ENCODE assay signal across 17 cellular contexts in the genomic region with DNA sequence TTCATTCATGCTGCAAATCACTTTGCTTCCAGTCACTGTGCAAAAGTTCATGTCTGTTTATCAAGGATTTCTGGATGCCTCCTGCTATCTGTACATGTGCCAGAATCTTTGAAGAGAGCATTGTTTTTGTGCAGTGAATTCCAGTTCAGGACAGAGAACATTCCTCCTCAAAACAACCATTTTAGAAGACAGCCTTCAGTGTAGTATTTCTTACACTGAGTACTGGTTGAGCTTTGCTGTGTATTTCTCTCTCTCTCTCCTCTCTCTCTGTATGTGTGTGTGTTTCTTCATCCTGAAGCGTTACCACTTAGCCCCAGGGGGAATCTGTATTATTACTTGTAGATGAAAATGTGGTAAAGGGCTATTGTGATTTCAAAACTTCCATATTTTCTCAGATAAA.
A peak's percentile ranks its signal among the peaks of the same experiment; 100 is the strongest.
DNase-seq lines count a peak whose midpoint lies in the region; TF ChIP-seq lines count a peak whose summit lies in the region.
"Had no signal": no experiment of that assay in that cellular context is flagged by ENCODE, and none has a peak within 500 bp of the region (broad histone marks: within the 10 kb centered on the region; RNA-seq: fewer than 3 reads in every experiment).

No MANE protein-coding gene starts in this region.

- H2BK12ac ChIP-seq in neuronal stem cell (ENCODE audit: low read length), result no peak overlapping the region

- H3K18ac ChIP-seq in neuronal stem cell (ENCODE audit: low read length), result no peak overlapping the region

- no peak overlapping the region for H3K14ac ChIP-seq in neuronal stem cell (ENCODE audit: low read length)

- H3K36me3 ChIP-seq in neuronal stem cell (replicated peaks in 1 of 2; ENCODE audit: control insufficient read depth in 2 of 2, insufficient read depth in 2 of 2, low read length in 2 of 2) (no peaks in the 10 kb centered on the region), transverse colon (no peaks in the 10 kb centered on the region)
- H3K36me3 ChIP-seq: ascending aorta, BLaER1, neutrophil had no signal

- in situ Hi-C loops in transverse colon (cut with MboI; ENCODE audit: low pct_ligation_motif_present in 1 of 4, low pct_unique_long_range_greater_than_20kb in 1 of 4, low sequenced_read_pairs in 3 of 4), result no loop called here

- intact Hi-C loops in transverse colon (cut with DNase I; ENCODE audit: low total_unique reads), result no loop called here

- no peak overlapping the region for H2BK15ac ChIP-seq in neuronal stem cell (ENCODE audit: low read length)

- no peak for TF ChIP-seq EP300 in transverse colon (IDR thresholded peaks at IDR 0.05; ENCODE audit: low read depth)

- H3K27me3 Mint-ChIP-seq in brain, result peaks cover 4% of the 10 kb centered on the region

- no peaks in the 10 kb centered on the region for H3K79me1 ChIP-seq in neuronal stem cell (ENCODE audit: low read depth, low read length)

- H3K4me3 ChIP-seq in neuronal stem cell (ENCODE audit: low read length in 2 of 2), result no peak overlapping the region
- H3K4me3 ChIP-seq in transverse colon, result no peak overlapping the region
- H3K4me3 ChIP-seq: ascending aorta, BLaER1 had no signal

- TF ChIP-seq CTCF in brain (conservative IDR thresholded peaks at IDR 0.05) (no peak), transverse colon (IDR thresholded peaks at IDR 0.05) (no peak)

- no peak overlapping the region for H2BK5ac ChIP-seq in neuronal stem cell (ENCODE audit: low read length)

- no CpG with 5 or more reads among the region's 1 CpG for WGBS in neuronal stem cell (ENCODE audit: extremely low coverage in 2 of 2, insufficient read length in 2 of 2, insufficient replicate concordance in 1 of 2), 2 donors
- 30 to 38% methylated on average over 1 of the region's 1 CpG for WGBS in transverse colon (ENCODE audit: low coverage in 1 of 2), 2 donors

- peak overlapping the region; percentile 72 for H2AFZ ChIP-seq in neuronal stem cell (ENCODE audit: low read length)

- no peak overlapping the region for H3K4me2 ChIP-seq in neuronal stem cell (ENCODE audit: insufficient read depth, low read length, poor library complexity, severe bottlenecking)
- H3K4me2 ChIP-seq: BLaER1 had no signal

- peaks cover 0 to 45% (median 0%) of the 10 kb centered on the region in 5 experiments for H3K9me3 Mint-ChIP-seq in brain
- H3K9me3 Mint-ChIP-seq: activated CD8-positive, alpha-beta T cell treated with anti-CD3 and anti-CD28 coated beads for 36 hours had no signal

- H4K8ac ChIP-seq in neuronal stem cell (ENCODE audit: low read depth, low read length), result no peak overlapping the region

- H3K36me3 Mint-ChIP-seq in brain, result no peaks in the 10 kb centered on the region
- H3K36me3 Mint-ChIP-seq: T-cell had no signal

- H2BK120ac ChIP-seq in neuronal stem cell (ENCODE audit: low read depth, low read length), result no peak overlapping the region

- no peak overlapping the region for H2AK5ac ChIP-seq in neuronal stem cell (ENCODE audit: low read depth, low read length)

- H3K9me3 ChIP-seq in neuronal stem cell (replicated peaks in 1 of 2; ENCODE audit: control insufficient read depth in 2 of 2, insufficient read depth in 1 of 2, low read depth in 1 of 2, low read length in 2 of 2) (no peaks in the 10 kb centered on the region), transverse colon (no peaks in the 10 kb centered on the region)
- H3K9me3 ChIP-seq: ascending aorta, BLaER1, neutrophil had no signal

- H3K9ac ChIP-seq in neuronal stem cell (ENCODE audit: low read depth, low read length, poor library complexity), result no peak overlapping the region
- H3K9ac ChIP-seq: BLaER1 had no signal

- no peak for TF ChIP-seq POLR2A in transverse colon (IDR thresholded peaks at IDR 0.05)

- H3K4me1 ChIP-seq in neuronal stem cell (ENCODE audit: control insufficient read depth in 2 of 2, insufficient read depth in 1 of 2, low read depth in 1 of 2, low read length in 2 of 2) (peaks cover 3 to 12% of the 10 kb centered on the region in 2 donors), transverse colon (peaks cover 0 to 4% (median 0%) of the 10 kb centered on the region in 4 donors)
- H3K4me1 ChIP-seq: ascending aorta, BLaER1 had no signal

- no peak overlapping the region for H3K4ac ChIP-seq in neuronal stem cell (ENCODE audit: low read length)

- H3K4me1 Mint-ChIP-seq in brain, result peaks cover 68% of the 10 kb centered on the region
- H3K4me1 Mint-ChIP-seq: T-cell had no signal

- H3K27me3 ChIP-seq in neuronal stem cell (ENCODE audit: control insufficient read depth in 3 of 3, insufficient read depth in 3 of 3, low read depth in 1 of 3, low read length in 3 of 3) (no peaks in the 10 kb centered on the region), transverse colon (no peaks in the 10 kb centered on the region)
- H3K27me3 ChIP-seq: ascending aorta, BLaER1, neutrophil had no signal

- H3K27ac Mint-ChIP-seq in brain, result peak overlapping the region in 4 of 5 experiments; percentile 30 to 95 (median 64)
- H3K27ac Mint-ChIP-seq: activated CD8-positive, alpha-beta T cell treated with anti-CD3 and anti-CD28 coated beads for 36 hours; T-cell had no signal

- peak overlapping the region in 2 of 5 experiments; percentile 15 to 34 for H3K4me3 Mint-ChIP-seq in brain
- H3K4me3 Mint-ChIP-seq: activated CD8-positive, alpha-beta T cell treated with anti-CD3 and anti-CD28 coated beads for 36 hours; T-cell had no signal

- H4K91ac ChIP-seq in neuronal stem cell (ENCODE audit: low read depth, low read length, poor library complexity), result no peak overlapping the region

- H3K27ac ChIP-seq in neuronal stem cell (replicated peaks; ENCODE audit: low read length), result no peak overlapping the region
- peak overlapping the region; percentile 37 to 74 (median 56) for H3K27ac ChIP-seq in transverse colon
- H3K27ac ChIP-seq: ascending aorta, BLaER1, neutrophil had no signal

- H3K23ac ChIP-seq in neuronal stem cell (ENCODE audit: low read depth, low read length, poor library complexity), result no peak overlapping the region

- DNase-seq in globus pallidus (ENCODE audit: low spot score) (peak; percentile 54), neuronal stem cell (ENCODE audit: low spot score) (no peak), transverse colon (no peak), amygdala (lab: John Stamatoyannopoulos, UW) (no peak), A172 (ENCODE audit: low spot score) (no peak)
- DNase-seq in effector CD4-positive, alpha-beta T cell, result no peak
- DNase-seq: activated CD8-positive, alpha-beta T cell treated with anti-CD3 and anti-CD28 coated beads for 36 hours; mesenchymal stem cell; NCI-H1092 treated with DMSO at 0.1 percent for 48 hours; NCI-H2171 treated with DMSO at 0.1 percent for 48 hours; stimulated activated CD4-positive, alpha-beta T cell treated with anti-CD3 and anti-CD28 coated beads, Interleukin-12 subunit alpha, Interleukin-12 subunit beta, amount 100 ng/mL, for 4 hours; stimulated activated naive CD4-positive, alpha-beta T cell treated with Interleukin-2 at 50 U/mL for 16 hours; T-cell had no signal
